ENCODE assay signal across 1 cellular context in the genomic region with DNA sequence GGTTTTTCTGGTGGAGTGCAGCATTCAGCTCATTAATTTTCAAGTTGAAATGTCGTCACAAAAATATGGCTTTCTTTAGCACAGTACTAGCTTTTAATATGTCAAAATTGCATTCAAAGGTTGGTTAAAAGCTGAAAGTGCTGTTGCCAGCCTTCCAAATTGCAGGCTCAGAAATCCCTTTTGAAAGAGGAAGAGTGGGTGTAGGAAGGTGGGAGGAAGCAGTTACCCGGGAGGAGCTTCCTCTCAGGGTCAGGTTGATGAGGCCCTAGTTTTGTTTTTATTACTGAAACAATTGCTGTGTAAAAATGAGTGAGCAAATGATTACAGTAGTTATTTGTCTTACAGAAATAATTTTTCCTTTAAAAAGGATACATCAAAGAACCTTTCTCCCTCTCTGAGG.
TF ChIP-seq lines count a peak whose summit lies in the region.

No MANE protein-coding gene starts in this region.

TF ChIP-seq in endothelial cell of umbilical vein, 7 proteins besides CTCF, POLR2A, EP300 and RAD21 (continued from another document):
- TF ChIP-seq MYC (IDR thresholded peaks at IDR 0.05; ENCODE audit: low read depth, low read length) (no peak), MAX (IDR thresholded peaks at IDR 0.05; ENCODE audit: insufficient read depth, insufficient read length) (no peak)
